ENCODE assay signal across 30 cellular contexts in the genomic region with DNA sequence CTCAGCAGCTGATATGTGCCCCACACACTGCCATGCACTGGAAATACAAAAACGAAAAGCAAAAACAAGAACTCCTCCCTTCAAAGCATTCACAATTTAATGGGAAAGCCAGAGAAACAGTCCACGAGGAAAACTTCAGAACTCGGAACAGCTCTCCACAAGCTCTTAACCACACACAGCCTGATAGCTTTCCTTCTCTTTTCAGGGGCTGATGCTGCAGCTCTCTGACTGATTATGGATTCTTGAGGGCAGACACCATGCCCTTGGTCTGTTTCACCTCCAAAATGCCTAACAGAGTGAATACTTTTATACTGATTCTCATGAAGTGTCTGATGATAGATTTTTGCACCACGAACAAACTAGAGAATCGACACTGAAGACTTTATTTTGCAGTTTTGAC.
"Had no signal": no experiment of that assay in that cellular context is flagged by ENCODE, and none has a peak within 500 bp of the region (broad histone marks: within the 10 kb centered on the region; RNA-seq: fewer than 3 reads in every experiment).

No MANE protein-coding gene starts in this region.

- H3K27ac ChIP-seq: brain microvascular endothelial cell, coronary artery, dorsolateral prefrontal cortex, esophagus muscularis mucosa, gastroesophageal sphincter, WERI-Rb-1 had no signal

- H3K27ac Mint-ChIP-seq: activated B cell treated with CpG ODN at 0.5 μM for 24 hours; activated CD8-positive, alpha-beta T cell treated with anti-CD3 and anti-CD28 coated beads for 36 hours; activated naive CD8-positive, alpha-beta T cell; activated T-helper 17 cell treated with anti-CD3 and anti-CD28 coated beads, Interleukin-2, amount 50 U/mL, for 72 hours; dendritic cell treated with granulocyte-macrophage colony-stimulating factor and Interleukin-4, amounts not matched to agents 40 ng/mL and 50 ng/mL, for 4 days; T-helper 17 cell; T-helper 2 cell treated with Interferon-gamma antibody and Interleukin-4, amounts not matched to agents 5 μg/mL and 100 μg/mL, for 36 hours had no signal

- H3K27me3 ChIP-seq: brain microvascular endothelial cell, esophagus muscularis mucosa had no signal

- H3K9me3 ChIP-seq: esophagus muscularis mucosa, gastroesophageal sphincter had no signal

- H3K36me3 ChIP-seq: brain microvascular endothelial cell, esophagus muscularis mucosa, gastroesophageal sphincter, WERI-Rb-1 had no signal

- H3K4me1 Mint-ChIP-seq: central memory CD8-positive, alpha-beta T cell had no signal

- H3K4me3 ChIP-seq: coronary artery, dorsolateral prefrontal cortex, esophagus muscularis mucosa, gastroesophageal sphincter had no signal

- H3K36me3 Mint-ChIP-seq: activated naive CD8-positive, alpha-beta T cell had no signal

- H3K4me3 Mint-ChIP-seq: activated B cell treated with CpG ODN at 0.5 μM for 24 hours; activated CD8-positive, alpha-beta T cell treated with anti-CD3 and anti-CD28 coated beads for 36 hours; activated naive CD8-positive, alpha-beta T cell; activated T-cell treated with anti-CD3 and anti-CD28 coated beads, Interleukin-2, amount 50 U/mL, for 4 hours; activated T-helper 17 cell treated with anti-CD3 and anti-CD28 coated beads, Interleukin-2, amount 50 U/mL, for 72 hours; central memory CD8-positive, alpha-beta T cell; dendritic cell treated with granulocyte-macrophage colony-stimulating factor and Interleukin-4, amounts not matched to agents 40 ng/mL and 50 ng/mL, for 4 days; T-helper 17 cell; T-helper 2 cell treated with Interferon-gamma antibody and Interleukin-4, amounts not matched to agents 5 μg/mL and 100 μg/mL, for 36 hours had no signal

- H3K9me3 Mint-ChIP-seq: activated T-cell treated with anti-CD3 and anti-CD28 coated beads, Interleukin-2, amount 50 U/mL, for 4 hours; activated T-helper 17 cell treated with anti-CD3 and anti-CD28 coated beads, Interleukin-2, amount 50 U/mL, for 72 hours; central memory CD8-positive, alpha-beta T cell; dendritic cell treated with granulocyte-macrophage colony-stimulating factor and Interleukin-4, amounts not matched to agents 40 ng/mL and 50 ng/mL, for 4 days had no signal

- H3K4me1 ChIP-seq: esophagus muscularis mucosa, gastroesophageal sphincter had no signal

- DNase-seq: activated B cell treated with CpG ODN at 0.5 μM for 24 hours; activated CD4-positive, alpha-beta T cell treated with anti-CD3 and anti-CD28 coated beads for 48 hours; activated CD4-positive, alpha-beta T cell treated with anti-CD3 and anti-CD28 coated beads, Interleukin-2, amount 50 U/mL, for 1 hour; activated CD4-positive, alpha-beta T cell treated with anti-CD3 and anti-CD28 coated beads, Interleukin-2, amount 50 U/mL, for 48 hours; activated CD8-positive, alpha-beta memory T cell treated with anti-CD3 and anti-CD28 coated beads for 24 hours; activated CD8-positive, alpha-beta T cell treated with anti-CD3 and anti-CD28 coated beads for 36 hours; activated effector memory CD4-positive, alpha-beta T cell treated with Interleukin-2 at 50 U/mL for 16 hours; activated gamma-delta T cell treated with Interleukin-2 at 50 U/mL for 16 hours; activated naive CD4-positive, alpha-beta T cell treated with anti-CD3 and anti-CD28 coated beads, Interleukin-2, amount 50 U/mL, for 16 hours; activated naive CD4-positive, alpha-beta T cell treated with Interleukin-2 at 50 U/mL for 16 hours; activated T-cell treated with anti-CD3 and anti-CD28 coated beads, Interleukin-2, amount 50 U/mL, for 4 hours; amniotic stem cell; anterior cingulate cortex; brain microvascular endothelial cell; dorsolateral prefrontal cortex; effector memory CD4-positive, alpha-beta T cell; erythroblast; foreskin melanocyte; T-helper 1 cell; T-helper 17 cell; T1000; WERI-Rb-1 had no signal

- H3K27me3 Mint-ChIP-seq: activated B cell treated with CpG ODN at 0.5 μM for 24 hours; activated CD8-positive, alpha-beta T cell treated with anti-CD3 and anti-CD28 coated beads for 36 hours; activated naive CD8-positive, alpha-beta T cell; activated T-helper 17 cell treated with anti-CD3 and anti-CD28 coated beads, Interleukin-2, amount 50 U/mL, for 72 hours; dendritic cell treated with granulocyte-macrophage colony-stimulating factor and Interleukin-4, amounts not matched to agents 40 ng/mL and 50 ng/mL, for 4 days had no signal
